Comparison of ENCODE assay signal across 1 cellular context in genomic region chr1:20686878-20687725, GRCh38.
TF ChIP-seq lines count a peak whose summit lies in the region.

No MANE protein-coding gene starts in this region.

TF ChIP-seq in K562, 482 proteins besides CTCF, POLR2A, EP300 and RAD21:
- TF ChIP-seq RFX1 (IDR thresholded peaks at IDR 0.05), result peak; percentile 92
- no peak for TF ChIP-seq CTBP1 (IDR thresholded peaks at IDR 0.05; ENCODE audit: borderline replicate concordance)
